In the genomic region with DNA sequence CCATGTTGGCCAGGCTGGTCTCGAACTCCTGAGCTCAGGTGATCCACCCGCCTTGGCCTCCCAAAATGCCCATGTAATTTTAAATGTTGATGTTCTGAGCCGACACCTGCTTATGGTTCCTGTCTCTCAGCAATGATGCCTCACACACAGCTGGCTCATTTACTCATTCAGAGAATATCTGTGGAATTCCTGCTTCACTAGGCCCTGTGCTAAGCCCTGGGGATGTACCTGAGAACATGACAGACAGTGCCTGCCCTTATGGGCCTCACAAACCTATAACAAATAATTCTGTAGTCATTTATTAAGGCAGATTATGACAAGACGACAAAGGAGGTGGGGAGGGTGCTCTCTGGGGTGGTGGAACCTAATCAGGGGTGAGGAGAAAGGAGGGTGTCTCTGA, we compare ENCODE assay signal across 11 cellular contexts.
DNase-seq lines count a peak whose midpoint lies in the region; ATAC-seq and TF ChIP-seq lines count a peak whose summit lies in the region.
"Had no signal": no experiment of that assay in that cellular context is flagged by ENCODE, and none has a peak within 500 bp of the region (broad histone marks: within the 10 kb centered on the region; RNA-seq: fewer than 3 reads in every experiment).

No MANE protein-coding gene starts in this region.

- H3K4me3 Mint-ChIP-seq in T-cell, result no peak overlapping the region

- H3K9ac ChIP-seq in mesendoderm (ENCODE audit: low read length), result no peak overlapping the region

- TF ChIP-seq CTCF in A673 (conservative IDR thresholded peaks at IDR 0.05; ENCODE audit: low read depth, low read length) (no peak), WERI-Rb-1 (IDR thresholded peaks at IDR 0.05; ENCODE audit: low read depth, low read length) (no peak)

- H3K9me3 ChIP-seq in A673 (ENCODE audit: low read depth, low read length, poor library complexity, severe bottlenecking), result no peaks in the 10 kb centered on the region
- no peaks in the 10 kb centered on the region for H3K9me3 ChIP-seq in WERI-Rb-1 (ENCODE audit: severe bottlenecking)

- H4K5ac ChIP-seq in mesendoderm (ENCODE audit: low read length), result no peak overlapping the region

- POLR2A ChIA-PET in T-cell (lab: Charles Lee) (no interaction called here), A673 (lab: Charles Lee; ENCODE audit: low non-redundant PET) (no interaction called here)

- no peaks in the 10 kb centered on the region for H3K9me3 Mint-ChIP-seq in T-cell

- BruUV-seq in A673 (replicated peaks; lab: Mats Ljungman, UMichigan), result no TSS peak

- no peak overlapping the region for H2BK5ac ChIP-seq in mesendoderm (ENCODE audit: low read length)

- H2BK120ac ChIP-seq in mesendoderm (ENCODE audit: low read depth, low read length), result no peak overlapping the region

- peak; percentile 54 for ATAC-seq in GM19395 (IDR thresholded peaks at IDR 0.05; ENCODE audit: unreplicated experiment)
- no peak for ATAC-seq in T-cell (replicated peaks in 1 of 4)

- intact Hi-C loops in A673 (cut with micrococcal nuclease; ENCODE audit: unreplicated experiment), result no loop called here

- DNase-seq in EL (peak; percentile 18), T-cell (no peak), mesendoderm (peak; percentile 30), NCI-H1436 (lab: John Stamatoyannopoulos, UW) (no peak), A673 (ENCODE audit: low spot score) (no peak), WERI-Rb-1 (no peak)
- DNase-seq: activated CD8-positive, alpha-beta memory T cell treated with anti-CD3 and anti-CD28 coated beads for 24 hours; dermis blood vessel endothelial cell; GOT3; NCI-H1417 treated with DMSO at 0.1 percent for 48 hours had no signal

- no peak overlapping the region for H2AK5ac ChIP-seq in mesendoderm (ENCODE audit: low read length)

- no peak overlapping the region for H3K18ac ChIP-seq in mesendoderm (ENCODE audit: low read length)

- WGBS in mesendoderm (ENCODE audit: extremely low coverage, insufficient coverage, low lambda C conversion rate), result no CpG with 5 or more reads among the region's 4 CpGs

- peak overlapping the region; percentile 25 to 45 for H3K27ac Mint-ChIP-seq in T-cell

- no peak overlapping the region for H3K4ac ChIP-seq in mesendoderm (ENCODE audit: low read depth, low read length)

- no peak overlapping the region for H3K23ac ChIP-seq in mesendoderm (ENCODE audit: low read length)

- no peaks in the 10 kb centered on the region for H3K79me2 ChIP-seq in mesendoderm (ENCODE audit: control insufficient read depth, insufficient read depth, low read length)

- no peak overlapping the region for H3K4me2 ChIP-seq in mesendoderm (ENCODE audit: low read length)

- CTCF ChIA-PET in T-cell (lab: Charles Lee), result interaction anchor here (0.7 kb wide), 3 partner anchors 13 to 67 kb away, joined by 3 to 6 read pairs (median 5); no protein-coding TSS in a partner anchor
- CTCF ChIA-PET in A673 (lab: Charles Lee), result no interaction called here

- no peaks in the 10 kb centered on the region for H3K36me3 ChIP-seq in mesendoderm (ENCODE audit: control insufficient read depth, insufficient read depth, low read length)
- H3K36me3 ChIP-seq in A673 (ENCODE audit: insufficient read depth, low read length, poor library complexity, severe bottlenecking), result peaks cover 6% of the 10 kb centered on the region
- H3K36me3 ChIP-seq in WERI-Rb-1, result no peaks in the 10 kb centered on the region

- peaks cover 3% of the 10 kb centered on the region for H3K36me3 Mint-ChIP-seq in T-cell

- no peak overlapping the region for H2BK15ac ChIP-seq in mesendoderm (replicated peaks; ENCODE audit: low read depth)

- H3K4me1 ChIP-seq in mesendoderm (ENCODE audit: control insufficient read depth, low read depth, low read length) (no peaks in the 10 kb centered on the region), A673 (ENCODE audit: insufficient read depth, low read length, poor library complexity, severe bottlenecking) (no peaks in the 10 kb centered on the region)

- no peak overlapping the region for H3K27ac ChIP-seq in mesendoderm (ENCODE audit: low read depth, low read length)
- no peak overlapping the region for H3K27ac ChIP-seq in A673 (ENCODE audit: low read depth, low read length, poor library complexity, severe bottlenecking)
- H3K27ac ChIP-seq in WERI-Rb-1, result no peak overlapping the region

- no peaks in the 10 kb centered on the region for H3K27me3 ChIP-seq in mesendoderm (ENCODE audit: insufficient read depth, low read length, poor library complexity)
- no peaks in the 10 kb centered on the region for H3K27me3 ChIP-seq in A673 (replicated peaks; ENCODE audit: insufficient read depth, low read depth, low read length, poor library complexity)
- H3K27me3 ChIP-seq in WERI-Rb-1 (ENCODE audit: insufficient read depth, low read depth, severe bottlenecking), result no peaks in the 10 kb centered on the region

- no peak overlapping the region for H4K8ac ChIP-seq in mesendoderm (ENCODE audit: low read depth, low read length)

- peaks cover 0 to 1% of the 10 kb centered on the region in 2 donors for H3K27me3 Mint-ChIP-seq in T-cell

- H3K4me3 ChIP-seq in mesendoderm (ENCODE audit: low read length), result no peak overlapping the region
- no peak overlapping the region for H3K4me3 ChIP-seq in A673 (ENCODE audit: low read depth, low read length, poor library complexity, severe bottlenecking)
- no peak overlapping the region for H3K4me3 ChIP-seq in WERI-Rb-1 (ENCODE audit: low read depth, low read length)

- H3K79me1 ChIP-seq in mesendoderm (ENCODE audit: low read length), result no peaks in the 10 kb centered on the region

- no peak overlapping the region for H3K56ac ChIP-seq in mesendoderm (ENCODE audit: low read length)

- peaks cover 27 to 79% (median 40%) of the 10 kb centered on the region in 3 donors for H3K4me1 Mint-ChIP-seq in T-cell

Comparison
In these comparisons a context has a peak if more than half of its experiments do, and no peak if none do; other contexts are left out.
1. DNase-seq: peak in EL (single experiment) and mesendoderm (single experiment); none in T-cell (0 of 34), NCI-H1436 (single experiment), A673 (single experiment) and WERI-Rb-1 (single experiment).